Comparison of ENCODE assay signal across 12 cellular contexts in the genomic region with DNA sequence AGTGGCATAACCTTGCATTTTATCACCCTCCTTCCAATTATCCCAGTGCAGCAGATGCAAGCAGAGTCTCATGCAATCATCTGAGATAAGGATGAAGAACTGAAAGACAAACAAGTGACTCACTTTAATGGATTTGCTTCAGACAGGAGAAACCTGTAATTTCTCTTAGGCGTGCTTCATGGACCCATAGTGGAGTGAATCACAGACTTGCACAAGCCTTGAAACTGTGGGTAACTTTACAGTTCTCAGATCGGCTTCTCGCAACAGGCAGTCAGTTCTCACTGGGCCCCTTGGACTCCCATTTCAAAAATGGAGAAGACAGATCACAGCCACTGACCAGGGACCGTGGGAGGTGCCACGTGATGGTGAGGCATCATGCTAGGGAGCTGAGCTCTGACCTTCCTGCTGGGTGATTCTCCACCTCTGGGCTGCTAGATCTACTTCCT. TPM values are rescaled to one million over a fixed set of nuclear protein-coding genes. Genes with fewer than 3 reads are reported as not detected.
DNase-seq lines count a peak whose midpoint lies in the region; ATAC-seq, FAIRE-seq and TF ChIP-seq lines count a peak whose summit lies in the region.
"Had no signal": no experiment of that assay in that cellular context is flagged by ENCODE, and none has a peak within 500 bp of the region (broad histone marks: within the 10 kb centered on the region; RNA-seq: fewer than 3 reads in every experiment).

Gene ADGRF4 (plus strand): TSS at position 239 of the 446 bp plus-strand sequence. CDS start 8,666 bp downstream, outside the sequence.

- H3K36me3 Mint-ChIP-seq in activated CD4-positive, alpha-beta T cell treated with anti-CD3 and anti-CD28 coated beads for 36 hours (ENCODE audit: low read depth) = no peaks in the 10 kb centered on the region
- H3K36me3 Mint-ChIP-seq in stimulated activated memory B cell treated with anti-CD40 and anti-IgM and Interleukin-4, amounts not matched to agents 10 μg/mL and 1 μg/mL and 100 μg/mL, for 72 hours = no peaks in the 10 kb centered on the region
- no peaks in the 10 kb centered on the region for H3K36me3 Mint-ChIP-seq in CD8-positive, alpha-beta memory T cell

- POLR2A ChIA-PET in activated CD4-positive, alpha-beta T cell treated with anti-CD3 and anti-CD28 coated beads for 36 hours (lab: Charles Lee) = no interaction called here
- POLR2A ChIA-PET in CD8-positive, alpha-beta memory T cell (lab: Charles Lee) = no interaction called here

- no peaks in the 10 kb centered on the region for H3K9me3 Mint-ChIP-seq in activated CD4-positive, alpha-beta T cell treated with anti-CD3 and anti-CD28 coated beads for 36 hours (ENCODE audit: low read depth)
- H3K9me3 Mint-ChIP-seq in stimulated activated memory B cell treated with anti-CD40 and anti-IgM and Interleukin-4, amounts not matched to agents 10 μg/mL and 1 μg/mL and 100 μg/mL, for 72 hours = no peaks in the 10 kb centered on the region
- no peaks in the 10 kb centered on the region for H3K9me3 Mint-ChIP-seq in CD8-positive, alpha-beta memory T cell

- no peaks in the 10 kb centered on the region for H3K4me1 ChIP-seq in esophagus muscularis mucosa
- no peaks in the 10 kb centered on the region for H3K4me1 ChIP-seq in CD8-positive, alpha-beta memory T cell (ENCODE audit: insufficient read depth, low read length)

- no peak for TF ChIP-seq POLR2A in esophagus muscularis mucosa (IDR thresholded peaks at IDR 0.05; ENCODE audit: low read depth)

- no peaks in the 10 kb centered on the region for H3K4me1 Mint-ChIP-seq in activated CD4-positive, alpha-beta T cell treated with anti-CD3 and anti-CD28 coated beads for 36 hours
- H3K4me1 Mint-ChIP-seq in stimulated activated memory B cell treated with anti-CD40 and anti-IgM and Interleukin-4, amounts not matched to agents 10 μg/mL and 1 μg/mL and 100 μg/mL, for 72 hours = no peaks in the 10 kb centered on the region
- no peaks in the 10 kb centered on the region for H3K4me1 Mint-ChIP-seq in CD8-positive, alpha-beta memory T cell

- H3K27me3 ChIP-seq in esophagus muscularis mucosa = no peaks in the 10 kb centered on the region
- no peaks in the 10 kb centered on the region for H3K27me3 ChIP-seq in CD8-positive, alpha-beta memory T cell (ENCODE audit: insufficient read depth, low read length, poor library complexity, severe bottlenecking)
- H3K27me3 ChIP-seq: sigmoid colon had no signal

- no peaks in the 10 kb centered on the region for H3K9me3 ChIP-seq in esophagus muscularis mucosa
- no peaks in the 10 kb centered on the region for H3K9me3 ChIP-seq in CD8-positive, alpha-beta memory T cell (ENCODE audit: low read length)
- H3K9me3 ChIP-seq: sigmoid colon had no signal

- no peak for FAIRE-seq in D721Med (lab: Jason Lieb, UNC)
- FAIRE-seq: colon, islet of Langerhans had no signal

- H3K27ac ChIP-seq in esophagus muscularis mucosa (replicated peaks in 1 of 4) = no peak within 1 kb of the TSS
- H3K27ac ChIP-seq in CD8-positive, alpha-beta memory T cell (ENCODE audit: low read depth, low read length) = no peak within 1 kb of the TSS
- H3K27ac ChIP-seq: sigmoid colon had no signal

- CTCF ChIA-PET in activated CD4-positive, alpha-beta T cell treated with anti-CD3 and anti-CD28 coated beads for 36 hours (lab: Charles Lee) = interaction anchor here (1.1 kb wide), 1 partner anchor 82 kb away, joined by 5 read pairs; no protein-coding TSS in a partner anchor
- CTCF ChIA-PET in CD8-positive, alpha-beta memory T cell (lab: Charles Lee) = no interaction called here

- H3K27ac Mint-ChIP-seq in activated CD4-positive, alpha-beta T cell treated with anti-CD3 and anti-CD28 coated beads for 36 hours = no peak within 1 kb of the TSS
- H3K27ac Mint-ChIP-seq in stimulated activated memory B cell treated with anti-CD40 and anti-IgM and Interleukin-4, amounts not matched to agents 10 μg/mL and 1 μg/mL and 100 μg/mL, for 72 hours = no peak within 1 kb of the TSS
- no peak within 1 kb of the TSS for H3K27ac Mint-ChIP-seq in CD8-positive, alpha-beta memory T cell

- H3K27me3 Mint-ChIP-seq in activated CD4-positive, alpha-beta T cell treated with anti-CD3 and anti-CD28 coated beads for 36 hours = peaks cover 2% of the 10 kb centered on the region
- no peaks in the 10 kb centered on the region for H3K27me3 Mint-ChIP-seq in stimulated activated memory B cell treated with anti-CD40 and anti-IgM and Interleukin-4, amounts not matched to agents 10 μg/mL and 1 μg/mL and 100 μg/mL, for 72 hours
- H3K27me3 Mint-ChIP-seq in CD8-positive, alpha-beta memory T cell = peaks cover 0 to 1% of the 10 kb centered on the region in 2 donors

- WGBS in esophagus muscularis mucosa = 73% methylated on average over 5 of the region's 5 CpGs

- TF ChIP-seq CTCF in esophagus muscularis mucosa (IDR thresholded peaks at IDR 0.05) = no peak
- TF ChIP-seq CTCF in D721Med (IDR thresholded peaks at IDR 0.05; ENCODE audit: insufficient read depth, missing control alignments) = no peak

- ATAC-seq in activated CD4-positive, alpha-beta T cell treated with anti-CD3 and anti-CD28 coated beads for 36 hours = peak; percentile 57
- peak; percentile 11 for ATAC-seq in stimulated activated memory B cell treated with anti-CD40 and anti-IgM and Interleukin-4, amounts not matched to agents 10 μg/mL and 1 μg/mL and 100 μg/mL, for 72 hours

- H3K4me3 ChIP-seq in esophagus muscularis mucosa = no peak within 1 kb of the TSS
- no peak within 1 kb of the TSS for H3K4me3 ChIP-seq in CD8-positive, alpha-beta memory T cell (ENCODE audit: low read length)
- H3K4me3 ChIP-seq: sigmoid colon had no signal

- no peak within 1 kb of the TSS for H3K4me3 Mint-ChIP-seq in activated CD4-positive, alpha-beta T cell treated with anti-CD3 and anti-CD28 coated beads for 36 hours
- no peak within 1 kb of the TSS for H3K4me3 Mint-ChIP-seq in stimulated activated memory B cell treated with anti-CD40 and anti-IgM and Interleukin-4, amounts not matched to agents 10 μg/mL and 1 μg/mL and 100 μg/mL, for 72 hours
- H3K4me3 Mint-ChIP-seq in CD8-positive, alpha-beta memory T cell = no peak within 1 kb of the TSS

- DNase-seq in activated CD4-positive, alpha-beta T cell treated with anti-CD3 and anti-CD28 coated beads for 36 hours = peak; percentile 23
- DNase-seq in activated CD4-positive, alpha-beta T cell treated with anti-CD3 and anti-CD28 coated beads, Interleukin-2, amount 50 U/mL, for 1 hour = no peak
- DNase-seq in OCI-M1 (lab: John Stamatoyannopoulos, UW) (peak; percentile 42), esophagus muscularis mucosa (ENCODE audit: extremely low spot score) (peak; percentile 70), D721Med (ENCODE audit: insufficient read length, low spot score) (no peak), nucleus accumbens (lab: John Stamatoyannopoulos, UW) (no peak)
- DNase-seq in CD8-positive, alpha-beta memory T cell = no peak
- DNase-seq: sigmoid colon had no signal

- intact Hi-C loops in activated CD4-positive, alpha-beta T cell treated with anti-CD3 and anti-CD28 coated beads for 36 hours (cut with DNase I, micrococcal nuclease) = no loop called here
- intact Hi-C loops in esophagus muscularis mucosa (cut with DNase I) = no loop called here

- TF ChIP-seq EP300 in esophagus muscularis mucosa (IDR thresholded peaks at IDR 0.05) = no peak

- H3K36me3 ChIP-seq in esophagus muscularis mucosa = no peaks in the 10 kb centered on the region
- no peaks in the 10 kb centered on the region for H3K36me3 ChIP-seq in CD8-positive, alpha-beta memory T cell (ENCODE audit: insufficient read depth, low read length)
- H3K36me3 ChIP-seq: sigmoid colon had no signal

RNA-seq across cellular contexts. Expression of gene ADGRF4, which starts in this region (rescaled TPM):
- not detected for total RNA-seq in activated CD4-positive, alpha-beta T cell treated with anti-CD3 and anti-CD28 coated beads for 36 hours
- total RNA-seq in esophagus muscularis mucosa = under 1 TPM; 0.17 to 0.52 (median 0.37) TPM
- total RNA-seq in CD8-positive, alpha-beta memory T cell = not detected
- not detected for polyA plus RNA-seq in CD8-positive, alpha-beta memory T cell
- total RNA-seq: A673 had no signal

Comparison
In these comparisons a context has a peak if more than half of its experiments do, and no peak if none do; other contexts are left out.
1. Peak in DNase-seq and ATAC-seq in activated CD4-positive, alpha-beta T cell treated with anti-CD3 and anti-CD28 coated beads for 36 hours; RNA of the gene not detected or under 1 TPM.
2. Peak in DNase-seq in esophagus muscularis mucosa; RNA of the gene not detected or under 1 TPM.